In the genomic region with DNA sequence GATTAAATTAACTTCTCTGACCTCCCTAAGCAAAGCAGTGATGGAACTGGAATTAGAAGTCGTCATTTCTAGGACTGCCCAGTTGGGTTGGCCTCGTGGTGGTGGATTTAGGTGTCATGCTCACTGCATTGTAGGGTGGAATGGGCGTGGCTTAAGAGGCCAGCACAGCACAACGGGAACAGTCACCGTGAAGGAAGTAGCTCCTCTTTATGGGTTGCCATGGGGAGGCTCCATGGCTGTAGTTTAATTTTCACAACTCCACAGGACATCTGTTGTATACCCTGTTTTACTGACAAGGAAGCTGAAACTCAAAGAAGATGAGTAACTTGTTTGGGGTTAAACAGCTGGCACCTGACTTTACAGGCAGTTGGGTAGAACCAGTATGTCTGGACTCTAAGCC, we compare ENCODE assay signal across 8 cellular contexts.
DNase-seq lines count a peak whose midpoint lies in the region; ATAC-seq lines count a peak whose summit lies in the region.

No MANE protein-coding gene starts in this region.

- H3K27me3 Mint-ChIP-seq in CD4-positive, CD25-positive, alpha-beta regulatory T cell = no peaks in the 10 kb centered on the region
- no peaks in the 10 kb centered on the region for H3K27me3 Mint-ChIP-seq in natural killer cell treated with Interleukin-12 subunit alpha and Interleukin-12 subunit beta and Interleukin-15 and Interleukin-18, amount 100 ng/mL, for 72 hours

- no peaks in the 10 kb centered on the region for H3K27me3 ChIP-seq in CD4-positive, CD25-positive, alpha-beta regulatory T cell (ENCODE audit: control insufficient read depth, insufficient read depth, low read length)

- ATAC-seq in CD4-positive, CD25-positive, alpha-beta regulatory T cell (ENCODE audit: low read depth in 2 of 2) = peak; percentile 54 to 59
- ATAC-seq in GM21360 (IDR thresholded peaks at IDR 0.05; ENCODE audit: unreplicated experiment) (peak; percentile 39), HG03575 (IDR thresholded peaks at IDR 0.05; ENCODE audit: extremely low read depth, insufficient number of reproducible peaks, low FRiP score, unreplicated experiment) (peak; percentile 30)
- peak; percentile 86 to 88 for ATAC-seq in natural killer cell treated with Interleukin-12 subunit alpha and Interleukin-12 subunit beta and Interleukin-15 and Interleukin-18, amount 100 ng/mL, for 72 hours

- peak; percentile 35 to 76 (median 48) for DNase-seq in CD4-positive, CD25-positive, alpha-beta regulatory T cell
- DNase-seq in activated T-cell treated with anti-CD3 and anti-CD28 coated beads, Interleukin-2, amount 50 U/mL, for 1 hour = peak; percentile 52
- peak; percentile 83 for DNase-seq in natural killer cell treated with Interleukin-12 subunit alpha and Interleukin-12 subunit beta and Interleukin-15 and Interleukin-18, amount 100 ng/mL, for 72 hours (ENCODE audit: low spot score)
- DNase-seq in NCI-H1105 treated with DMSO at 0.1 percent for 48 hours (lab: John Stamatoyannopoulos, UW) = no peak
- DNase-seq in midbrain (lab: John Stamatoyannopoulos, UW) = no peak
- no peak for DNase-seq in NCI-H1417 treated with DMSO at 0.1 percent for 48 hours (lab: John Stamatoyannopoulos, UW)

- H3K4me1 Mint-ChIP-seq in CD4-positive, CD25-positive, alpha-beta regulatory T cell = peaks cover 45 to 92% (median 77%) of the 10 kb centered on the region in 4 donors
- H3K4me1 Mint-ChIP-seq in natural killer cell treated with Interleukin-12 subunit alpha and Interleukin-12 subunit beta and Interleukin-15 and Interleukin-18, amount 100 ng/mL, for 72 hours (ENCODE audit: low read depth in 2 of 2) = peaks cover 84 to 89% of the 10 kb centered on the region in 2 donors

- H3K4me3 Mint-ChIP-seq in CD4-positive, CD25-positive, alpha-beta regulatory T cell = peak overlapping the region; percentile 63 to 76 (median 72)
- H3K4me3 Mint-ChIP-seq in natural killer cell treated with Interleukin-12 subunit alpha and Interleukin-12 subunit beta and Interleukin-15 and Interleukin-18, amount 100 ng/mL, for 72 hours = peak overlapping the region; percentile 70

- peaks cover 66% of the 10 kb centered on the region for H3K4me1 ChIP-seq in CD4-positive, CD25-positive, alpha-beta regulatory T cell (ENCODE audit: control insufficient read depth, insufficient read depth, low read length, poor library complexity, severe bottlenecking)

- peak overlapping the region; percentile 83 for H3K27ac ChIP-seq in CD4-positive, CD25-positive, alpha-beta regulatory T cell (ENCODE audit: insufficient read depth, low read length, poor library complexity, severe bottlenecking)

- H3K4me3 ChIP-seq in CD4-positive, CD25-positive, alpha-beta regulatory T cell (ENCODE audit: low read depth, low read length) = peak overlapping the region; percentile 66

- H3K9me3 ChIP-seq in CD4-positive, CD25-positive, alpha-beta regulatory T cell (ENCODE audit: control insufficient read depth in 2 of 2, low read length in 2 of 2) = no peaks in the 10 kb centered on the region

- H3K9me3 Mint-ChIP-seq in CD4-positive, CD25-positive, alpha-beta regulatory T cell = no peaks in the 10 kb centered on the region
- H3K9me3 Mint-ChIP-seq in natural killer cell treated with Interleukin-12 subunit alpha and Interleukin-12 subunit beta and Interleukin-15 and Interleukin-18, amount 100 ng/mL, for 72 hours = no peaks in the 10 kb centered on the region

- peaks cover 33% of the 10 kb centered on the region for H3K36me3 Mint-ChIP-seq in CD4-positive, CD25-positive, alpha-beta regulatory T cell
- H3K36me3 Mint-ChIP-seq in natural killer cell treated with Interleukin-12 subunit alpha and Interleukin-12 subunit beta and Interleukin-15 and Interleukin-18, amount 100 ng/mL, for 72 hours = peaks cover 35% of the 10 kb centered on the region

- peaks cover 75% of the 10 kb centered on the region for H3K36me3 ChIP-seq in CD4-positive, CD25-positive, alpha-beta regulatory T cell (ENCODE audit: control insufficient read depth, insufficient read depth, low read length)

- peak overlapping the region; percentile 92 to 98 (median 94) for H3K27ac Mint-ChIP-seq in CD4-positive, CD25-positive, alpha-beta regulatory T cell
- no peak overlapping the region for H3K27ac Mint-ChIP-seq in natural killer cell treated with Interleukin-12 subunit alpha and Interleukin-12 subunit beta and Interleukin-15 and Interleukin-18, amount 100 ng/mL, for 72 hours

Comparison
In these comparisons a context has a peak if more than half of its experiments do, and no peak if none do; other contexts are left out.
1. ATAC-seq: peak in every context shown above with its lines; median percentile 87 in natural killer cell treated with Interleukin-12 subunit alpha and Interleukin-12 subunit beta and Interleukin-15 and Interleukin-18, amount 100 ng/mL, for 72 hours; 56 in CD4-positive, CD25-positive, alpha-beta regulatory T cell; 39 in GM21360; 30 in HG03575.
2. DNase-seq: peak in CD4-positive, CD25-positive, alpha-beta regulatory T cell (3 of 3), activated T-cell treated with anti-CD3 and anti-CD28 coated beads, Interleukin-2, amount 50 U/mL, for 1 hour (single experiment) and natural killer cell treated with Interleukin-12 subunit alpha and Interleukin-12 subunit beta and Interleukin-15 and Interleukin-18, amount 100 ng/mL, for 72 hours (single experiment); none in NCI-H1105 treated with DMSO at 0.1 percent for 48 hours (single experiment), midbrain (single experiment) and NCI-H1417 treated with DMSO at 0.1 percent for 48 hours (single experiment).
3. H3K27ac Mint-ChIP-seq: peak in CD4-positive, CD25-positive, alpha-beta regulatory T cell (3 of 3); none in natural killer cell treated with Interleukin-12 subunit alpha and Interleukin-12 subunit beta and Interleukin-15 and Interleukin-18, amount 100 ng/mL, for 72 hours (0 of 2).